ENCODE assay signal across 22 cellular contexts in genomic region chr5:175682664-175683063, GRCh38. TPM values are rescaled to one million over a fixed set of nuclear protein-coding genes. Genes with fewer than 3 reads are reported as not detected.
"Had no signal": no experiment of that assay in that cellular context is flagged by ENCODE, and none has a peak within 500 bp of the region (broad histone marks: within the 10 kb centered on the region; RNA-seq: fewer than 3 reads in every experiment).

No MANE protein-coding gene starts in this region.

- H3K4me3 Mint-ChIP-seq: activated B cell treated with CpG ODN at 0.5 μM for 24 hours; activated CD8-positive, alpha-beta T cell treated with anti-CD3 and anti-CD28 coated beads for 36 hours; activated naive CD8-positive, alpha-beta T cell treated with anti-CD3 and anti-CD28 coated beads for 36 hours; activated T-helper 17 cell treated with anti-CD3 and anti-CD28 coated beads, Interleukin-2, amount 50 U/mL, for 72 hours; effector memory CD8-positive, alpha-beta T cell; mesothelial cell of epicardium; natural killer cell treated with Interleukin-12 subunit alpha and Interleukin-12 subunit beta and Interleukin-15 and Interleukin-18, amount 100 ng/mL, for 72 hours had no signal

- H3K36me3 Mint-ChIP-seq: mesothelial cell of epicardium; natural killer cell treated with Interleukin-12 subunit alpha and Interleukin-12 subunit beta and Interleukin-15 and Interleukin-18, amount 100 ng/mL, for 72 hours had no signal

- ATAC-seq: activated CD8-positive, alpha-beta T cell treated with anti-CD3 and anti-CD28 coated beads for 36 hours; activated T-helper 17 cell treated with anti-CD3 and anti-CD28 coated beads, Interleukin-2, amount 50 U/mL, for 72 hours; body of pancreas; effector memory CD8-positive, alpha-beta T cell; left colon; natural killer cell treated with Interleukin-12 subunit alpha and Interleukin-12 subunit beta and Interleukin-15 and Interleukin-18, amount 100 ng/mL, for 72 hours; stimulated activated naive CD8-positive, alpha-beta T cell treated with anti-CD3 and anti-CD28 coated beads, Interleukin-15, Interleukin-2, amounts not matched to agents 100 U/mL and 50 U/mL, for 24 hours had no signal

- DNase-seq: activated B cell treated with CpG ODN at 0.5 μM for 24 hours; activated CD4-positive, alpha-beta T cell treated with anti-CD3 and anti-CD28 coated beads for 48 hours; activated CD8-positive, alpha-beta T cell treated with anti-CD3 and anti-CD28 coated beads for 36 hours; activated naive CD4-positive, alpha-beta T cell; activated naive CD8-positive, alpha-beta T cell treated with anti-CD3 and anti-CD28 coated beads for 36 hours; activated T-cell treated with anti-CD3 and anti-CD28 coated beads, Interleukin-2, amount 50 U/mL, for 1 hour; amniotic stem cell; body of pancreas; cerebellar nuclear complex; dermis blood vessel endothelial cell; effector memory CD8-positive, alpha-beta T cell; esophagus squamous epithelium; left colon; stimulated activated CD4-positive, alpha-beta T cell treated with anti-CD3 and anti-CD28 coated beads, Interleukin-2, amount 100 ng/mL, for 24 hours; stimulated activated naive CD8-positive, alpha-beta T cell treated with anti-CD3 and anti-CD28 coated beads, Interleukin-15, Interleukin-2, amounts not matched to agents 100 U/mL and 50 U/mL, for 24 hours; substantia nigra; uterus had no signal

- H3K4me1 Mint-ChIP-seq: activated B cell treated with CpG ODN at 0.5 μM for 24 hours, mesothelial cell of epicardium had no signal

- H3K27me3 Mint-ChIP-seq: activated CD8-positive, alpha-beta T cell treated with anti-CD3 and anti-CD28 coated beads for 36 hours; activated naive CD8-positive, alpha-beta T cell treated with anti-CD3 and anti-CD28 coated beads for 36 hours; activated T-helper 17 cell treated with anti-CD3 and anti-CD28 coated beads, Interleukin-2, amount 50 U/mL, for 72 hours had no signal

- H3K9me3 Mint-ChIP-seq: activated B cell treated with CpG ODN at 0.5 μM for 24 hours; activated CD8-positive, alpha-beta T cell treated with anti-CD3 and anti-CD28 coated beads for 36 hours; activated naive CD8-positive, alpha-beta T cell treated with anti-CD3 and anti-CD28 coated beads for 36 hours; activated T-helper 17 cell treated with anti-CD3 and anti-CD28 coated beads, Interleukin-2, amount 50 U/mL, for 72 hours; effector memory CD8-positive, alpha-beta T cell; mesothelial cell of epicardium; natural killer cell treated with Interleukin-12 subunit alpha and Interleukin-12 subunit beta and Interleukin-15 and Interleukin-18, amount 100 ng/mL, for 72 hours had no signal

- H3K9me3 ChIP-seq: body of pancreas, esophagus squamous epithelium, uterus had no signal

- H3K27ac ChIP-seq: body of pancreas, esophagus squamous epithelium, tibial nerve, uterus had no signal

- H3K36me3 ChIP-seq: esophagus squamous epithelium, tibial nerve, uterus had no signal

- H3K27me3 ChIP-seq: tibial nerve, uterus had no signal

- H3K4me1 ChIP-seq: esophagus squamous epithelium, tibial nerve, uterus had no signal

- H3K27ac Mint-ChIP-seq: activated B cell treated with CpG ODN at 0.5 μM for 24 hours; activated CD8-positive, alpha-beta T cell treated with anti-CD3 and anti-CD28 coated beads for 36 hours; activated naive CD8-positive, alpha-beta T cell treated with anti-CD3 and anti-CD28 coated beads for 36 hours; activated T-helper 17 cell treated with anti-CD3 and anti-CD28 coated beads, Interleukin-2, amount 50 U/mL, for 72 hours; effector memory CD8-positive, alpha-beta T cell; mesothelial cell of epicardium; natural killer cell treated with Interleukin-12 subunit alpha and Interleukin-12 subunit beta and Interleukin-15 and Interleukin-18, amount 100 ng/mL, for 72 hours had no signal

- H3K4me3 ChIP-seq: body of pancreas, esophagus squamous epithelium, lung, tibial nerve, uterus had no signal

RNA-seq across cellular contexts. Expression of gene HRH2, which starts 24.8 kb away (rescaled TPM):
- total RNA-seq: activated B cell treated with CpG ODN at 0.5 μM for 24 hours, dermis blood vessel endothelial cell had no signal
